2 cellular contexts compared by ENCODE assay signal in genomic region chr5:22242532-22242931, GRCh38.
TF ChIP-seq lines count a peak whose summit lies in the region.

No MANE protein-coding gene starts in this region.

TF ChIP-seq in GM23338, 12 proteins besides CTCF, POLR2A, EP300 and RAD21:
- TF ChIP-seq ETS1 (IDR thresholded peaks at IDR 0.05) = no peak
- no peak for TF ChIP-seq JUNB (IDR thresholded peaks at IDR 0.05; ENCODE audit: unreplicated experiment)
- no peak for TF ChIP-seq ZNF331 (CRISPR knock-in tag; IDR thresholded peaks at IDR 0.05; ENCODE audit: low read depth)
- no peak for TF ChIP-seq EZH2 (IDR thresholded peaks at IDR 0.05; ENCODE audit: low read depth, unreplicated experiment)
- no peak for TF ChIP-seq NANOG (IDR thresholded peaks at IDR 0.05; ENCODE audit: borderline replicate concordance)
- TF ChIP-seq STAT1 (IDR thresholded peaks at IDR 0.05; ENCODE audit: unreplicated experiment) = no peak
- no peak for TF ChIP-seq REST (IDR thresholded peaks at IDR 0.05; ENCODE audit: unreplicated experiment)
- no peak for TF ChIP-seq CREB1 (CRISPR knock-in tag; IDR thresholded peaks at IDR 0.05; ENCODE audit: low read depth)

TF ChIP-seq in H1, 55 proteins besides CTCF, POLR2A, EP300 and RAD21:
- TF ChIP-seq TAF7 (optimal IDR thresholded peaks at IDR 0.05; ENCODE audit: borderline replicate concordance, low read depth, low read length) (no peak), RNF2 (IDR thresholded peaks at IDR 0.05; ENCODE audit: borderline replicate concordance, low read depth, low read length, missing control alignments, poor library complexity, severe bottlenecking) (no peak), ATF3 (IDR thresholded peaks at IDR 0.05; ENCODE audit: insufficient read depth, low read depth, low read length) (no peak), TBP (IDR thresholded peaks at IDR 0.05; ENCODE audit: low read depth, low read length) (no peak), MAX (IDR thresholded peaks at IDR 0.05) (no peak), CREB1 (IDR thresholded peaks at IDR 0.05) (no peak), KDM4A (IDR thresholded peaks at IDR 0.05; ENCODE audit: low read depth, low read length, severe bottlenecking) (no peak), SIN3A (conservative IDR thresholded peaks at IDR 0.05 in 1 of 2, IDR thresholded peaks at IDR 0.05 in 1 of 2; ENCODE audit: low read depth in 1 of 2, low read length in 2 of 2) (no peak), KDM1A (IDR thresholded peaks at IDR 0.05; ENCODE audit: borderline replicate concordance, low read length) (no peak), KDM5A (IDR thresholded peaks at IDR 0.05; ENCODE audit: low read length) (no peak), CTBP2 (IDR thresholded peaks at IDR 0.05; ENCODE audit: borderline replicate concordance, insufficient read depth, insufficient read length, low read length) (no peak), JUND (IDR thresholded peaks at IDR 0.05; ENCODE audit: low read length) (no peak), CHD1 (IDR thresholded peaks at IDR 0.05; ENCODE audit: low read depth, low read length) (no peak), GABPA (IDR thresholded peaks at IDR 0.05; ENCODE audit: borderline replicate concordance, insufficient read depth, low read length) (no peak), NANOG (IDR thresholded peaks at IDR 0.05; ENCODE audit: insufficient read depth, low read depth, low read length, poor library complexity, severe bottlenecking) (no peak), SP1 (IDR thresholded peaks at IDR 0.05; ENCODE audit: low read depth, low read length) (no peak), SUZ12 (IDR thresholded peaks at IDR 0.05; ENCODE audit: low read length) (no peak), ASH2L (IDR thresholded peaks at IDR 0.05; ENCODE audit: low read length) (no peak), E2F6 (IDR thresholded peaks at IDR 0.05) (no peak), NRF1 (IDR thresholded peaks at IDR 0.05; ENCODE audit: low read depth, low read length) (no peak)
